In genomic region chr14:93977790-93978581, GRCh38 we compare ENCODE assay signal across 9 cellular contexts. TPM values are rescaled to one million over a fixed set of nuclear protein-coding genes. Genes with fewer than 3 reads are reported as not detected.
DNase-seq lines count a peak whose midpoint lies in the region; ATAC-seq and TF ChIP-seq lines count a peak whose summit lies in the region.
"Had no signal": no experiment of that assay in that cellular context is flagged by ENCODE, and none has a peak within 500 bp of the region (broad histone marks: within the 10 kb centered on the region; RNA-seq: fewer than 3 reads in every experiment).

No MANE protein-coding gene starts in this region.

- H3K4me3 ChIP-seq in cardiac muscle cell = no peak overlapping the region
- H3K4me3 ChIP-seq in MM.1S (ENCODE audit: low read length) = no peak overlapping the region

- H2AFZ ChIP-seq in MM.1S (ENCODE audit: low read length) = no peak overlapping the region

- H3K27me3 ChIP-seq in cardiac muscle cell = no peaks in the 10 kb centered on the region
- no peaks in the 10 kb centered on the region for H3K27me3 ChIP-seq in MM.1S (replicated peaks; ENCODE audit: insufficient read depth, low read length)

- in situ Hi-C loops in G401 (cut with HindIII; ENCODE audit: low sequenced_read_pairs) = no loop called here

- peak overlapping the region; percentile 100 for H3K27ac ChIP-seq in cardiac muscle cell
- peak overlapping the region; percentile 99 for H3K27ac ChIP-seq in MM.1S (ENCODE audit: low read length)

- H3K36me3 ChIP-seq in cardiac muscle cell (no peaks in the 10 kb centered on the region), MM.1S (replicated peaks; ENCODE audit: insufficient read depth, low read length) (no peaks in the 10 kb centered on the region)

- no peaks in the 10 kb centered on the region for H4K20me1 ChIP-seq in MM.1S (ENCODE audit: insufficient read depth, low read length)

- H3K9me2 ChIP-seq in MM.1S (replicated peaks; ENCODE audit: insufficient read depth, low read length) = no peaks in the 10 kb centered on the region

- H3K9ac ChIP-seq in MM.1S (ENCODE audit: low read length) = peak overlapping the region; percentile 53

- intact Hi-C loops in left cardiac atrium (cut with DNase I) = no loop called here

- H3F3A ChIP-seq in MM.1S (ENCODE audit: insufficient read depth, low read length) = peaks cover 37% of the 10 kb centered on the region

- H3K9me3 ChIP-seq in cardiac muscle cell (ENCODE audit: low read depth) (no peaks in the 10 kb centered on the region), MM.1S (replicated peaks; ENCODE audit: insufficient read depth, low read length) (no peaks in the 10 kb centered on the region)

- H3K4me1 ChIP-seq in cardiac muscle cell (ENCODE audit: low read depth) (peaks cover 55% of the 10 kb centered on the region), MM.1S (ENCODE audit: low read length) (peaks cover 55% of the 10 kb centered on the region)

- TF ChIP-seq CTCF in cardiac muscle cell (IDR thresholded peaks at IDR 0.05; ENCODE audit: low read depth, low read length) (no peak), MM.1S (IDR thresholded peaks at IDR 0.05; ENCODE audit: low read length) (no peak)

- DNase-seq in cardiac muscle cell (ENCODE audit: low read depth in 1 of 2, low spot score in 1 of 2) (no peak), left cardiac atrium (no peak), MM.1S (peak; percentile 88), NCI-H2227 (lab: John Stamatoyannopoulos, UW; ENCODE audit: unreplicated experiment) (no peak), G401 (ENCODE audit: low spot score) (no peak), Ammon's horn (ENCODE audit: low spot score) (no peak)
- peak; percentile 71 for DNase-seq in activated T-helper 9 cell treated with anti-CD3 and anti-CD28 coated beads, Interleukin-2, amount 50 U/mL, for 16 hours (ENCODE audit: low read depth)
- DNase-seq in stimulated activated CD4-positive, alpha-beta T cell treated with anti-CD3 and anti-CD28 coated beads, Interleukin-15, amount 100 ng/mL, for 24 hours = peak; percentile 84

- peak overlapping the region; percentile 97; the same call in 1 of the 2 replicates for H3K4me2 ChIP-seq in MM.1S (ENCODE audit: low read depth, low read length)

- H3K79me2 ChIP-seq in MM.1S (ENCODE audit: low read length) = peaks cover 11% of the 10 kb centered on the region

- no peak for ATAC-seq in left cardiac atrium

RNA-seq across cellular contexts. Expression of gene ASB2, which starts 1.6 kb away (rescaled TPM):
- total RNA-seq in cardiac muscle cell = 208 and 240 TPM in 2 replicates
- polyA plus RNA-seq in cardiac muscle cell = 165 and 191 TPM in 2 replicates
- total RNA-seq in left cardiac atrium = 100 to 1,000 TPM; 102 to 105 TPM
- 7.9 and 9.9 TPM in 2 replicates for total RNA-seq in G401 (2014; rRNA removed; shearing (Covaris generic))

RNA-seq across cellular contexts. Expression of gene CCDC197, which starts 19.1 kb away (rescaled TPM):
- not detected in 2 replicates for total RNA-seq in cardiac muscle cell
- polyA plus RNA-seq in cardiac muscle cell = 0.21 TPM in 1 of 2 replicates, not detected in the other
- total RNA-seq in left cardiac atrium = not detected
- not detected in 2 replicates for total RNA-seq in G401 (2014; rRNA removed; shearing (Covaris generic))
- polyA plus RNA-seq: AG04450 had no signal

RNA-seq across cellular contexts. Expression of gene OTUB2, which starts 48.2 kb away (rescaled TPM):
- total RNA-seq in cardiac muscle cell (2.4 and 4.1 TPM in 2 replicates), left cardiac atrium (under 1 TPM; 0.24 to 0.56 TPM)
- polyA plus RNA-seq in cardiac muscle cell = 4.3 and 4.4 TPM in 2 replicates
- total RNA-seq in G401 (2014; rRNA removed; shearing (Covaris generic)) = 1.5 and 3.3 TPM in 2 replicates

RNA-seq across cellular contexts. Expression of gene FAM181A, which starts 50.8 kb away (rescaled TPM):
- not detected in 2 replicates for total RNA-seq in cardiac muscle cell
- polyA plus RNA-seq in cardiac muscle cell = 0.16 TPM in 1 of 2 replicates, not detected in the other
- total RNA-seq in left cardiac atrium = not detected
- total RNA-seq in G401 (2014; rRNA removed; shearing (Covaris generic)) = not detected in 2 replicates
- polyA plus RNA-seq: AG04450 had no signal

Comparison
In these comparisons a context has a peak if more than half of its experiments do, and no peak if none do; other contexts are left out.
1. DNase-seq: peak in MM.1S (single experiment), activated T-helper 9 cell treated with anti-CD3 and anti-CD28 coated beads, Interleukin-2, amount 50 U/mL, for 16 hours (single experiment) and stimulated activated CD4-positive, alpha-beta T cell treated with anti-CD3 and anti-CD28 coated beads, Interleukin-15, amount 100 ng/mL, for 24 hours (single experiment); none in cardiac muscle cell (0 of 2), left cardiac atrium (single experiment), NCI-H2227 (single experiment), G401 (single experiment) and Ammon's horn (single experiment).